Comparison of ENCODE assay signal across 1 cellular context in the genomic region with DNA sequence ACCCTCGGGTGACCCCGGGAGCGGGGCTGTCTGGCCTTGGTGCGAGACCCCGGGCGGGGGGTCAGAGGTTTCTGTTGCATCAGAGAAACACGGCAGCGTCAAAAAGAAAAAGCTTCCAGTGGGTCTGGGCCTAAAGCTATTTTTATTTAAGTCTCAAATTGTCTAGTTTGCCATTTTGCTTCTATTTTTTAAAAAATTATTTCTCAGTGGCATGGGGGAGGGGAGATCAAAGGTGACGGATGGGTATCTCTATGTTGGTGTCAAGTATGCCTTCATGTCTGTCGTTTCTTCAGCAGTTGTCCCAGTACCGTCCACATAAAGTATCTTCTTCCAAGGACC.
TF ChIP-seq lines count a peak whose summit lies in the region.

No MANE protein-coding gene starts in this region.

TF ChIP-seq in endothelial cell of umbilical vein, 7 proteins besides CTCF, POLR2A, EP300 and RAD21:
- peak; percentile 12 for TF ChIP-seq EZH2 (IDR thresholded peaks at IDR 0.05; ENCODE audit: borderline replicate concordance, low read depth, low read length, severe bottlenecking)
- no peak for TF ChIP-seq MYC (IDR thresholded peaks at IDR 0.05; ENCODE audit: low read depth, low read length)
TF ChIP-seq in endothelial cell of umbilical vein: peak in this region for 1.
